Comparison of ENCODE assay signal across 11 cellular contexts in the genomic region with DNA sequence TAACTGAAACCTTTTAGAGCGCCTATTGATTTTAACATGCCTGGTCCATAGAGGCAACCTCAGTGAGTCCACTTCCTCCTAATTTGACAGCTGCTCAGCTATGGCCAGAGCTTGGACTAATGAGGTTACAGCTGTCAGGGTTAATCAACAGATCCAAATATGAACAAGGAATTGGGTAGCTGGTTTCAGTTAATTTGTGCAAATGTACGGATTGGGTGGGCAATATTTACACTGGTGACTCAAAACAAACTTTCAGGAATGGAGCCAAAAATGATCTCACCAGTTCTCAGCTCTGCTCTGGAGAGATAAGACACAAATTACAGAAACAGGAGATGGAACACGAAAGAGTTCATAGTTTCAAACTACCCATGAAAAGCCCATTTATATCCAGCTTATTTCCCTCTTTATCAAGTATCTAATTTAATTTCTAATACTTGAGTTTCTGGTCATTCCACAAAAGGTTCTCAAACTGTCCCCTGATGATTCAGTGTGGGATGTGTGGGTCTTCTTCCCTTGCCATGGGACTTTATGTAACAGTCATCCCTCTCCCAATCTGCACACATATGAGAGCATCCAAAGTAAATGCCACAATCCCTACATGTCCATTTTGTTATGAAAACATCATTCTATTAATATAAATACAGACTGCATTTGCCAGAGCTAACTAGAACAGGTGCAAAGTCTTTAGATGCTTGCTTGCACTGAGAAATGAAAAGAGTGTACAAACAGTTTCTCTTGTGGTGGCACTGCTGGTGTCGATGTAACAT.
DNase-seq lines count a peak whose midpoint lies in the region; ATAC-seq and TF ChIP-seq lines count a peak whose summit lies in the region.
"Had no signal": no experiment of that assay in that cellular context is flagged by ENCODE, and none has a peak within 500 bp of the region (broad histone marks: within the 10 kb centered on the region; RNA-seq: fewer than 3 reads in every experiment).

No MANE protein-coding gene starts in this region.

- no peaks in the 10 kb centered on the region for H3F3A ChIP-seq in PC-3 (ENCODE audit: low read length, unreplicated experiment)

- TF ChIP-seq CTCF in A673 (conservative IDR thresholded peaks at IDR 0.05; ENCODE audit: low read depth, low read length) (no peak), PC-3 (conservative IDR thresholded peaks at IDR 0.05; ENCODE audit: low read depth, low read length) (no peak), fibroblast of the aortic adventitia (IDR thresholded peaks at IDR 0.05; ENCODE audit: insufficient read depth, low read length) (no peak), suprapubic skin (IDR thresholded peaks at IDR 0.05) (no peak)

- peak overlapping the region; percentile 73 for H3K4me2 ChIP-seq in PC-3 (ENCODE audit: low read length)

- H3K9me3 ChIP-seq in A673 (ENCODE audit: low read depth, low read length, poor library complexity, severe bottlenecking) = no peaks in the 10 kb centered on the region
- H3K9me3 ChIP-seq in PC-3 (ENCODE audit: low read length) = no peaks in the 10 kb centered on the region
- no peaks in the 10 kb centered on the region for H3K9me3 ChIP-seq in suprapubic skin

- TF ChIP-seq EP300 in suprapubic skin (IDR thresholded peaks at IDR 0.05) = no peak

- H3K9ac ChIP-seq in PC-3 (ENCODE audit: low read length) = peak overlapping the region; percentile 50

- H3K36me3 ChIP-seq in A673 (ENCODE audit: insufficient read depth, low read length, poor library complexity, severe bottlenecking) = no peaks in the 10 kb centered on the region
- no peaks in the 10 kb centered on the region for H3K36me3 ChIP-seq in PC-3 (ENCODE audit: low read depth, low read length)
- no peaks in the 10 kb centered on the region for H3K36me3 ChIP-seq in suprapubic skin

- no peak for TF ChIP-seq POLR2A in suprapubic skin (IDR thresholded peaks at IDR 0.05)

- BruUV-seq in A673 (replicated peaks; lab: Mats Ljungman, UMichigan) = no TSS peak
- no TSS peak for BruUV-seq in PC-3 (replicated peaks; lab: Mats Ljungman, UMichigan)

- peaks cover 25% of the 10 kb centered on the region for H3K27me3 ChIP-seq in A673 (replicated peaks; ENCODE audit: insufficient read depth, low read depth, low read length, poor library complexity)
- no peaks in the 10 kb centered on the region for H3K27me3 ChIP-seq in PC-3 (ENCODE audit: low read length)
- H3K27me3 ChIP-seq in suprapubic skin = peaks cover 2% of the 10 kb centered on the region

- ATAC-seq in HG02885 (IDR thresholded peaks at IDR 0.05; ENCODE audit: poor library complexity, unreplicated experiment) (peak; percentile 35), PC-3 (peak; percentile 19), left colon (no peak), GM18520 (IDR thresholded peaks at IDR 0.05; ENCODE audit: unreplicated experiment) (no peak)

- no peak overlapping the region for H2AFZ ChIP-seq in PC-3 (ENCODE audit: low read length)

- peak; percentile 36 for DNase-seq in A673 (ENCODE audit: low spot score)
- peak; percentile 86 for DNase-seq in PC-3
- peak; percentile 18 for DNase-seq in fibroblast of the aortic adventitia (ENCODE audit: low read depth)
- no peak for DNase-seq in left colon
- DNase-seq in suprapubic skin (ENCODE audit: low spot score in 2 of 2) = no peak
- no peak for DNase-seq in GM19240 (ENCODE audit: insufficient read length, low spot score)
- DNase-seq: head of caudate nucleus, NCI-H187, T-helper 2 cell had no signal

- intact Hi-C loops in A673 (cut with micrococcal nuclease; ENCODE audit: unreplicated experiment) = loop anchor here (2.0 to 5.0 kb wide), 4 partner anchors 228 to 588 kb away; no protein-coding TSS in a partner anchor
- intact Hi-C loops in PC-3 (cut with micrococcal nuclease) = loop anchor here (2.0 to 5.0 kb wide), 5 partner anchors 167 to 549 kb away; no protein-coding TSS in a partner anchor
- intact Hi-C loops in left colon (cut with DNase I, micrococcal nuclease) = loop anchor here in 1 of 2 donors (5.0 kb wide), 1 partner anchor 588 kb away; no protein-coding TSS in a partner anchor

- no peak overlapping the region for H3K27ac ChIP-seq in A673 (ENCODE audit: low read depth, low read length, poor library complexity, severe bottlenecking)
- peak overlapping the region; percentile 79 for H3K27ac ChIP-seq in PC-3 (ENCODE audit: low read length)
- no peak overlapping the region for H3K27ac ChIP-seq in suprapubic skin

- H3K4me1 ChIP-seq in A673 (ENCODE audit: insufficient read depth, low read length, poor library complexity, severe bottlenecking) = no peaks in the 10 kb centered on the region
- peaks cover 79% of the 10 kb centered on the region for H3K4me1 ChIP-seq in PC-3 (ENCODE audit: insufficient read depth, low read length)
- no peaks in the 10 kb centered on the region for H3K4me1 ChIP-seq in suprapubic skin

- 53% methylated on average over 4 of the region's 4 CpGs for WGBS in suprapubic skin

- H3K9me2 ChIP-seq in PC-3 (replicated peaks; ENCODE audit: low read length) = no peaks in the 10 kb centered on the region

- POLR2A ChIA-PET in A673 (lab: Charles Lee; ENCODE audit: low non-redundant PET) (no interaction called here), PC-3 (lab: Charles Lee; ENCODE audit: unreplicated experiment) (no interaction called here)

- H3K4me3 ChIP-seq in A673 (ENCODE audit: low read depth, low read length, poor library complexity, severe bottlenecking) = no peak overlapping the region
- no peak overlapping the region for H3K4me3 ChIP-seq in PC-3 (ENCODE audit: low read length)
- H3K4me3 ChIP-seq in fibroblast of the aortic adventitia (ENCODE audit: low read depth, low read length) = no peak overlapping the region
- no peak overlapping the region for H3K4me3 ChIP-seq in suprapubic skin

- CTCF ChIA-PET in A673 (lab: Charles Lee) (interaction anchor here (0.8 kb wide), 1 partner anchor 12 kb away, joined by 3 read pairs; no protein-coding TSS in a partner anchor), PC-3 (lab: Charles Lee) (no interaction called here)

- no peaks in the 10 kb centered on the region for H4K20me1 ChIP-seq in PC-3 (ENCODE audit: low read length)

- no peaks in the 10 kb centered on the region for H3K79me2 ChIP-seq in PC-3 (ENCODE audit: low read length)

Comparison
In these comparisons a context has a peak if more than half of its experiments do, and no peak if none do; other contexts are left out.
1. DNase-seq: peak in A673 (single experiment), PC-3 (single experiment) and fibroblast of the aortic adventitia (single experiment); none in left colon (0 of 2), suprapubic skin (0 of 2) and GM19240 (single experiment).
2. ATAC-seq: peak in HG02885 (single experiment) and PC-3 (single experiment); none in left colon (single experiment) and GM18520 (single experiment).